8 cellular contexts compared by ENCODE assay signal in genomic region chr21:6080941-6081655, GRCh38.
DNase-seq lines count a peak whose midpoint lies in the region; ATAC-seq, FAIRE-seq and TF ChIP-seq lines count a peak whose summit lies in the region.
"Not testable (repeated sequence)": the region's sequence is repeated elsewhere in the genome, so short reads cannot be mapped to it uniquely, and the experiment has no call there.

No MANE protein-coding gene starts in this region.

- TF ChIP-seq CTCF in DND-41 (IDR thresholded peaks at IDR 0.05; ENCODE audit: borderline replicate concordance, extremely low read depth, low read length, poor library complexity, severe bottlenecking); GM12878 (IDR thresholded peaks at IDR 0.05 in 2 of 3, conservative IDR thresholded peaks at IDR 0.05 in 1 of 3; ENCODE audit: control insufficient read depth in 2 of 3, extremely low read depth in 1 of 3, insufficient read depth in 1 of 3, low read depth in 3 of 3, low read length in 3 of 3); gastrocnemius medialis (IDR thresholded peaks at IDR 0.05 in 4 of 5, conservative IDR thresholded peaks at IDR 0.05 in 1 of 5); upper lobe of right lung (IDR thresholded peaks at IDR 0.05): not testable (repeated sequence)

- intact Hi-C loops in GM12878 (cut with micrococcal nuclease; ENCODE audit: unreplicated experiment); Right ventricle myocardium superior (cut with DNase I); gastrocnemius medialis (cut with DNase I; ENCODE audit: low total_unique reads); upper lobe of right lung (cut with DNase I): not testable (repeated sequence)

- H3K9ac ChIP-seq in DND-41 (ENCODE audit: low read depth, low read length); GM12878 (ENCODE audit: control insufficient read depth, insufficient read depth, low read length): not testable (repeated sequence)

- not testable (repeated sequence) for H3K27ac Mint-ChIP-seq in activated CD8-positive, alpha-beta memory T cell treated with anti-CD3 and anti-CD28 coated beads, Interleukin-2, amount 10 ng/mL, durations not matched to agents 7 days and 5 days; naive B cell

- H3K79me2 ChIP-seq in DND-41 (ENCODE audit: insufficient read depth, low read length); GM12878 (ENCODE audit: control insufficient read depth, insufficient read depth, low read length): not testable (repeated sequence)

- not testable (repeated sequence) for DNase-seq in DND-41; activated CD8-positive, alpha-beta memory T cell treated with anti-CD3 and anti-CD28 coated beads, Interleukin-2, amount 10 ng/mL, durations not matched to agents 7 days and 5 days; GM12878 (ENCODE audit: low read depth, low spot score); Right ventricle myocardium superior; left lobe of liver (ENCODE audit: low spot score); naive B cell; gastrocnemius medialis; upper lobe of right lung

- POLR2A ChIA-PET in GM12878 (lab: Charles Lee): not testable (repeated sequence)

- H3K4me3 Mint-ChIP-seq in activated CD8-positive, alpha-beta memory T cell treated with anti-CD3 and anti-CD28 coated beads, Interleukin-2, amount 10 ng/mL, durations not matched to agents 7 days and 5 days; naive B cell: not testable (repeated sequence)

- not testable (repeated sequence) for H3K27ac ChIP-seq in DND-41 (ENCODE audit: low read length); GM12878 (ENCODE audit: control insufficient read depth, insufficient read depth); gastrocnemius medialis; upper lobe of right lung

- not testable (repeated sequence) for FAIRE-seq in GM12878 (lab: Jason Lieb, UNC)

- not testable (repeated sequence) for H3K4me1 Mint-ChIP-seq in activated CD8-positive, alpha-beta memory T cell treated with anti-CD3 and anti-CD28 coated beads, Interleukin-2, amount 10 ng/mL, durations not matched to agents 7 days and 5 days; naive B cell

- not testable (repeated sequence) for H3K27me3 Mint-ChIP-seq in activated CD8-positive, alpha-beta memory T cell treated with anti-CD3 and anti-CD28 coated beads, Interleukin-2, amount 10 ng/mL, durations not matched to agents 7 days and 5 days; naive B cell

- CTCF ChIA-PET in activated CD8-positive, alpha-beta memory T cell treated with anti-CD3 and anti-CD28 coated beads, Interleukin-2, amount 10 ng/mL, durations not matched to agents 7 days and 5 days (lab: Charles Lee); GM12878 (lab: Yijun Ruan, JAX): not testable (repeated sequence)

- WGBS in GM12878 (ENCODE audit: insufficient coverage, insufficient replicate concordance, low lambda C conversion rate, missing lambda C conversion rate): no CpG with 5 or more reads among the region's 34 CpGs

- RAD21 ChIA-PET in GM12878 (lab: Charles Lee; ENCODE audit: unreplicated experiment): not testable (repeated sequence)

- H4K20me1 ChIP-seq in DND-41 (ENCODE audit: insufficient read depth, low read length); GM12878 (ENCODE audit: control insufficient read depth, insufficient read depth): not testable (repeated sequence)

- not testable (repeated sequence) for H3K4me3 ChIP-seq in DND-41 (ENCODE audit: low read depth in 1 of 2, low read length in 2 of 2); GM12878; gastrocnemius medialis; upper lobe of right lung

- H2AFZ ChIP-seq in DND-41 (ENCODE audit: low read depth, low read length); GM12878 (ENCODE audit: control insufficient read depth, low read depth, low read length): not testable (repeated sequence)

- TF ChIP-seq POLR2A in GM12878 (IDR thresholded peaks at IDR 0.05; ENCODE audit: low read depth, low read length); gastrocnemius medialis (IDR thresholded peaks at IDR 0.05): not testable (repeated sequence)

- H3K36me3 Mint-ChIP-seq in activated CD8-positive, alpha-beta memory T cell treated with anti-CD3 and anti-CD28 coated beads, Interleukin-2, amount 10 ng/mL, durations not matched to agents 7 days and 5 days; naive B cell: not testable (repeated sequence)

- H3K9me3 ChIP-seq in DND-41 (ENCODE audit: insufficient read depth, low read length, severe bottlenecking); GM12878 (replicated peaks; ENCODE audit: control insufficient read depth, insufficient read depth, low read length); gastrocnemius medialis; upper lobe of right lung: not testable (repeated sequence)

- H3K27me3 ChIP-seq in DND-41 (ENCODE audit: insufficient read depth, low read length, poor library complexity); GM12878 (replicated peaks in 1 of 2; ENCODE audit: control insufficient read depth in 2 of 2, insufficient read depth in 2 of 2, low read length in 1 of 2); gastrocnemius medialis; upper lobe of right lung: not testable (repeated sequence)

- TF ChIP-seq EP300 in GM12878 (IDR thresholded peaks at IDR 0.05; ENCODE audit: borderline replicate concordance in 1 of 2, control insufficient read depth in 1 of 2, low read depth in 2 of 2, low read length in 2 of 2): not testable (repeated sequence)

- H3K4me2 ChIP-seq in DND-41 (ENCODE audit: insufficient read depth, low read length); GM12878 (ENCODE audit: control insufficient read depth, insufficient read depth): not testable (repeated sequence)

- H3K9me3 Mint-ChIP-seq in activated CD8-positive, alpha-beta memory T cell treated with anti-CD3 and anti-CD28 coated beads, Interleukin-2, amount 10 ng/mL, durations not matched to agents 7 days and 5 days (ENCODE audit: low read depth); naive B cell: not testable (repeated sequence)

- not testable (repeated sequence) for TF ChIP-seq RAD21 in GM12878 (IDR thresholded peaks at IDR 0.05; ENCODE audit: insufficient read depth, low read depth, low read length)

- in situ Hi-C loops in GM12878 (cut with MboI); gastrocnemius medialis (cut with MboI; ENCODE audit: low sequenced_read_pairs in 4 of 4): not testable (repeated sequence)

- SMC1A ChIA-PET in GM12878 (lab: Charles Lee; ENCODE audit: uncharacterized antibody, unreplicated experiment): not testable (repeated sequence)

- H3K36me3 ChIP-seq in DND-41 (ENCODE audit: insufficient read depth, low read length); GM12878 (ENCODE audit: control insufficient read depth in 2 of 2, insufficient read depth in 2 of 2, low read length in 1 of 2); gastrocnemius medialis; upper lobe of right lung: not testable (repeated sequence)

- BruUV-seq in GM12878 (replicated peaks; lab: Mats Ljungman, UMichigan): not testable (repeated sequence)

- peak; percentile 92 for ATAC-seq in DND-41 (ENCODE audit: insufficient read depth, low read depth)
- peak; percentile 51 for ATAC-seq in activated CD8-positive, alpha-beta memory T cell treated with anti-CD3 and anti-CD28 coated beads, Interleukin-2, amount 10 ng/mL, durations not matched to agents 7 days and 5 days
- ATAC-seq in GM12878: peak; percentile 78
- peak; percentile 77 for ATAC-seq in Right ventricle myocardium superior (ENCODE audit: poor library complexity)
- peak; percentile 47 for ATAC-seq in left lobe of liver
- ATAC-seq in naive B cell (ENCODE audit: low read depth in 2 of 2): peak; percentile 78 to 82
- peak; percentile 51 to 53 for ATAC-seq in gastrocnemius medialis
- ATAC-seq in upper lobe of right lung: peak; percentile 80

- H3K4me1 ChIP-seq in DND-41 (ENCODE audit: insufficient read depth, low read length); GM12878 (ENCODE audit: control insufficient read depth, insufficient read depth, low read length); gastrocnemius medialis; upper lobe of right lung: not testable (repeated sequence)
